Comparison of ENCODE assay signal across 8 cellular contexts in genomic region chr1:54403377-54403776, GRCh38. TPM values are rescaled to one million over a fixed set of nuclear protein-coding genes. Genes with fewer than 3 reads are reported as not detected.
DNase-seq lines count a peak whose midpoint lies in the region; ATAC-seq and TF ChIP-seq lines count a peak whose summit lies in the region.

No MANE protein-coding gene starts in this region.

- TF ChIP-seq EP300 in SK-N-SH (IDR thresholded peaks at IDR 0.05; ENCODE audit: borderline replicate concordance in 1 of 2, low read depth in 1 of 2, low read length in 1 of 2) = no peak

- CTCF ChIA-PET in SK-N-SH (lab: Yijun Ruan, JAX) = interaction anchor here (0.9 to 2.7 kb wide), 6 partner anchors 19 to 105 kb away, joined by 3 to 13 read pairs (median 5); no protein-coding TSS in a partner anchor

- TF ChIP-seq RAD21 in SK-N-SH (IDR thresholded peaks at IDR 0.05; ENCODE audit: low read length) = no peak

- peak overlapping the region; percentile 64; the same call in 1 of the 2 replicates for H3K9ac ChIP-seq in SK-N-SH
- no peak overlapping the region for H3K9ac ChIP-seq in smooth muscle cell (ENCODE audit: low read depth)

- no peaks in the 10 kb centered on the region for H3K9me3 ChIP-seq in SK-N-SH
- H3K9me3 ChIP-seq in WERI-Rb-1 (ENCODE audit: severe bottlenecking) = no peaks in the 10 kb centered on the region
- H3K9me3 ChIP-seq in smooth muscle cell (replicated peaks; ENCODE audit: low read depth) = no peaks in the 10 kb centered on the region

- H3K27me3 ChIP-seq in SK-N-SH (ENCODE audit: insufficient read depth) (no peaks in the 10 kb centered on the region), WERI-Rb-1 (ENCODE audit: insufficient read depth, low read depth, severe bottlenecking) (no peaks in the 10 kb centered on the region), smooth muscle cell (ENCODE audit: low read depth) (no peaks in the 10 kb centered on the region)

- H3K4me3 ChIP-seq in SK-N-SH (ENCODE audit: low read depth in 2 of 2, low read length in 1 of 2) (peak overlapping the region; percentile 72 to 84; a peak in 3 of 4 replicates), WERI-Rb-1 (ENCODE audit: low read depth, low read length) (peak overlapping the region; percentile 79), smooth muscle cell (peak overlapping the region; percentile 90)

- H3F3A ChIP-seq in SK-N-SH (replicated peaks; ENCODE audit: insufficient read depth) = peaks cover 19% of the 10 kb centered on the region
- peaks cover 4% of the 10 kb centered on the region for H3F3A ChIP-seq in smooth muscle cell (ENCODE audit: low read depth)

- POLR2A ChIA-PET in SK-N-SH (lab: Yijun Ruan, JAX) = interaction anchor here (1.2 to 1.3 kb wide), 2 partner anchors 9 to 78 kb away, joined by 3 to 4 read pairs; no protein-coding TSS in a partner anchor

- TF ChIP-seq CTCF in SK-N-SH (IDR thresholded peaks at IDR 0.05) (no peak), WERI-Rb-1 (IDR thresholded peaks at IDR 0.05; ENCODE audit: low read depth, low read length) (no peak), smooth muscle cell (IDR thresholded peaks at IDR 0.05; ENCODE audit: borderline replicate concordance, insufficient read depth, poor library complexity, severe bottlenecking) (no peak)

- peak overlapping the region; percentile 21; the same call in 1 of the 2 replicates for H2AFZ ChIP-seq in SK-N-SH (ENCODE audit: low read depth)
- no peak overlapping the region for H2AFZ ChIP-seq in smooth muscle cell (ENCODE audit: low read depth)

- H3K4me1 ChIP-seq in SK-N-SH (ENCODE audit: control insufficient read depth in 1 of 2, insufficient read depth in 2 of 2, low read depth in 1 of 2, low read length in 1 of 2) = peaks cover 16 to 34% of the 10 kb centered on the region in 2 experiments
- H3K4me1 ChIP-seq in smooth muscle cell (ENCODE audit: low read depth) = peaks cover 24% of the 10 kb centered on the region

- H3K9me2 ChIP-seq in SK-N-SH = no peaks in the 10 kb centered on the region

- peak overlapping the region; percentile 98 for H3K4me2 ChIP-seq in SK-N-SH
- H3K4me2 ChIP-seq in smooth muscle cell = peak overlapping the region; percentile 98

- H4K20me1 ChIP-seq in SK-N-SH (ENCODE audit: insufficient read depth) = peaks cover 5% of the 10 kb centered on the region; the same call in 1 of the 2 replicates
- H4K20me1 ChIP-seq in smooth muscle cell (ENCODE audit: low read depth) = peaks cover 70% of the 10 kb centered on the region

- ATAC-seq in SK-N-SH treated with all-trans-retinoic acid at 6 μM for 48 hours = no peak
- no peak for ATAC-seq in HG03571 (IDR thresholded peaks at IDR 0.05; ENCODE audit: unreplicated experiment)
- ATAC-seq in HG03460 (IDR thresholded peaks at IDR 0.05; ENCODE audit: unreplicated experiment) = no peak
- no peak for ATAC-seq in GM18870 (IDR thresholded peaks at IDR 0.05; ENCODE audit: unreplicated experiment)

- WGBS in SK-N-SH (ENCODE audit: low lambda C conversion rate) = 79% methylated on average over 8 of the region's 8 CpGs
- 46% methylated on average over 8 of the region's 8 CpGs for WGBS in smooth muscle cell (ENCODE audit: low lambda C conversion rate)

- H3K27ac ChIP-seq in SK-N-SH (ENCODE audit: low read depth in 2 of 2, low read length in 1 of 2) = peak overlapping the region in 1 of 2 experiments; percentile 39; a peak in 1 of 4 replicates
- H3K27ac ChIP-seq in WERI-Rb-1 = peak overlapping the region; percentile 83
- H3K27ac ChIP-seq in smooth muscle cell (ENCODE audit: low read depth) = peak overlapping the region; percentile 25

- peaks cover 32% of the 10 kb centered on the region for H3K79me2 ChIP-seq in SK-N-SH (ENCODE audit: insufficient read depth)
- peaks cover 61% of the 10 kb centered on the region for H3K79me2 ChIP-seq in smooth muscle cell (ENCODE audit: low read depth)

- H3K36me3 ChIP-seq in SK-N-SH (replicated peaks in 1 of 2; ENCODE audit: control insufficient read depth in 1 of 2, insufficient read depth in 2 of 2, low read length in 1 of 2) = peaks cover 33 to 45% of the 10 kb centered on the region in 2 experiments
- peaks cover 70% of the 10 kb centered on the region for H3K36me3 ChIP-seq in WERI-Rb-1
- H3K36me3 ChIP-seq in smooth muscle cell (ENCODE audit: low read depth) = peaks cover 10% of the 10 kb centered on the region

- DNase-seq in SK-N-SH (no peak), WERI-Rb-1 (peak; percentile 32), glomerular visceral epithelial cell (ENCODE audit: extremely low spot score) (peak; percentile 9), smooth muscle cell (lab: John Stamatoyannopoulos, UW; ENCODE audit: unreplicated experiment) (no peak)

TF ChIP-seq in SK-N-SH, 30 proteins besides CTCF, POLR2A, EP300 and RAD21 (continues in another document):
- TF ChIP-seq IRF3 (IDR thresholded peaks at IDR 0.05; ENCODE audit: low read depth, low read length) (no peak), CHD2 (IDR thresholded peaks at IDR 0.05; ENCODE audit: low read length, partially characterized antibody) (no peak), PBX3 (IDR thresholded peaks at IDR 0.05) (no peak), RFX5 (IDR thresholded peaks at IDR 0.05; ENCODE audit: low read length) (no peak), EZH2phosphoT487 (IDR thresholded peaks at IDR 0.05; ENCODE audit: borderline replicate concordance, low read depth) (no peak), ELF1 (IDR thresholded peaks at IDR 0.05) (no peak), RXRA (IDR thresholded peaks at IDR 0.05; ENCODE audit: borderline replicate concordance, low read depth) (no peak), NRF1 (IDR thresholded peaks at IDR 0.05; ENCODE audit: low read depth, low read length) (no peak), MAX (IDR thresholded peaks at IDR 0.05; ENCODE audit: low read depth) (no peak), TCF12 (IDR thresholded peaks at IDR 0.05) (no peak), TEAD4 (IDR thresholded peaks at IDR 0.05; ENCODE audit: borderline replicate concordance, insufficient read depth) (no peak)

TF ChIP-seq in SK-N-SH treated with all-trans-retinoic acid at 6 μM for 48 hours, 23 proteins besides CTCF, POLR2A, EP300 and RAD21:
- no peak for TF ChIP-seq POU6F1 (CRISPR knock-in tag; IDR thresholded peaks at IDR 0.05; ENCODE audit: borderline replicate concordance, low read depth)
- TF ChIP-seq PATZ1 (CRISPR knock-in tag; IDR thresholded peaks at IDR 0.05; ENCODE audit: borderline replicate concordance) = no peak
- no peak for TF ChIP-seq CREB5 (CRISPR knock-in tag; IDR thresholded peaks at IDR 0.05; ENCODE audit: low read depth)
- no peak for TF ChIP-seq RARB (CRISPR knock-in tag; IDR thresholded peaks at IDR 0.05)
- no peak for TF ChIP-seq ZFP3 (CRISPR knock-in tag; IDR thresholded peaks at IDR 0.05)
- no peak for TF ChIP-seq CSDC2 (CRISPR knock-in tag; IDR thresholded peaks at IDR 0.05)
- no peak for TF ChIP-seq ZNF70 (CRISPR knock-in tag; IDR thresholded peaks at IDR 0.05)
- TF ChIP-seq ZFP30 (CRISPR knock-in tag; IDR thresholded peaks at IDR 0.05) = no peak
- TF ChIP-seq GLIS3 (CRISPR knock-in tag; IDR thresholded peaks at IDR 0.05) = no peak
- no peak for TF ChIP-seq ZC3H10 (CRISPR knock-in tag; IDR thresholded peaks at IDR 0.05)
- TF ChIP-seq TCF4 (CRISPR knock-in tag; IDR thresholded peaks at IDR 0.05; ENCODE audit: borderline replicate concordance) = no peak
- TF ChIP-seq BACH2 (CRISPR knock-in tag; IDR thresholded peaks at IDR 0.05; ENCODE audit: borderline replicate concordance) = no peak
- TF ChIP-seq TOX (CRISPR knock-in tag; IDR thresholded peaks at IDR 0.05; ENCODE audit: borderline replicate concordance) = no peak
- TF ChIP-seq PPARA (CRISPR knock-in tag; IDR thresholded peaks at IDR 0.05; ENCODE audit: borderline replicate concordance) = no peak
- no peak for TF ChIP-seq ZNF565 (CRISPR knock-in tag; conservative IDR thresholded peaks at IDR 0.05; ENCODE audit: low read depth)

RNA-seq across cellular contexts. Expression of gene SSBP3, which starts 2.8 kb away (rescaled TPM):
- polyA plus RNA-seq in SK-N-SH (2012; rRNA removed) = 18.0 and 26.2 TPM in 2 replicates
- polyA plus RNA-seq in SK-N-SH (2012; cell fraction: cytosol; rRNA removed) = 15.6 and 23.2 TPM in 2 replicates
- polyA plus RNA-seq in SK-N-SH (2012; cell fraction: nucleus; rRNA removed) = 11.7 and 18.1 TPM in 2 replicates
- 30.1 and 42.3 TPM in 2 replicates for total RNA-seq in smooth muscle cell
- 23.6 and 26.5 TPM in 2 replicates for polyA plus RNA-seq in smooth muscle cell

Comparison
In these comparisons a context has a peak if more than half of its experiments do, and no peak if none do; other contexts are left out.
1. DNase-seq: peak in WERI-Rb-1 (single experiment) and glomerular visceral epithelial cell (single experiment); none in SK-N-SH (single experiment) and smooth muscle cell (single experiment).
2. Peak in every context shown above with its lines, with median percentiles within 50 percentile points of each other: H3K4me3 ChIP-seq.